1 cellular context compared by ENCODE assay signal in the genomic region with DNA sequence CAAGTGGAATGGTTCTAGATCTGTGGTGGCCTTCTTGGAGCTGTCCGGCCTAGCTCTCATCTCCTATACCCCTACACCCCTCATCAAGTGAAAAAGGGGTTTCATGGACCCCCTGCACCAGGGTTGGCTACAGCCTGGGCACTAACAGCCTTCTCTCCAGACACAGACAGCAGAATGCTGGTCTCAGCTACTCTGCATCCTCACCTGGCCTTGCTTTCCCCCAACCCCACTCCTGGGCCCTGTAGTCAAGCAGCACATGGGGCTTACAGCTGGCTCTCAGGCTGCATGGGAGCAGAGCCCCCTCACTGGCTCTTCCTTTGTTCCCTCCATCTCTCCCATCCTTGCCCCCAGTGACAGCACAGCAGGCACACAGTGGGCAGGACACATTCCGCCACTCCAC.
TF ChIP-seq lines count a peak whose summit lies in the region.

No MANE protein-coding gene starts in this region.

TF ChIP-seq in H1, 55 proteins besides CTCF, POLR2A, EP300 and RAD21:
- TF ChIP-seq SP1 (IDR thresholded peaks at IDR 0.05; ENCODE audit: low read depth, low read length): no peak
- TF ChIP-seq SRF (IDR thresholded peaks at IDR 0.05; ENCODE audit: low read depth, low read length): no peak
- no peak for TF ChIP-seq SP2 (IDR thresholded peaks at IDR 0.05; ENCODE audit: low read length)
- no peak for TF ChIP-seq CBX5 (IDR thresholded peaks at IDR 0.05; ENCODE audit: low read depth, low read length)
- TF ChIP-seq SP4 (IDR thresholded peaks at IDR 0.05; ENCODE audit: low read length): no peak
